Comparison of ENCODE assay signal across 9 cellular contexts in the genomic region with DNA sequence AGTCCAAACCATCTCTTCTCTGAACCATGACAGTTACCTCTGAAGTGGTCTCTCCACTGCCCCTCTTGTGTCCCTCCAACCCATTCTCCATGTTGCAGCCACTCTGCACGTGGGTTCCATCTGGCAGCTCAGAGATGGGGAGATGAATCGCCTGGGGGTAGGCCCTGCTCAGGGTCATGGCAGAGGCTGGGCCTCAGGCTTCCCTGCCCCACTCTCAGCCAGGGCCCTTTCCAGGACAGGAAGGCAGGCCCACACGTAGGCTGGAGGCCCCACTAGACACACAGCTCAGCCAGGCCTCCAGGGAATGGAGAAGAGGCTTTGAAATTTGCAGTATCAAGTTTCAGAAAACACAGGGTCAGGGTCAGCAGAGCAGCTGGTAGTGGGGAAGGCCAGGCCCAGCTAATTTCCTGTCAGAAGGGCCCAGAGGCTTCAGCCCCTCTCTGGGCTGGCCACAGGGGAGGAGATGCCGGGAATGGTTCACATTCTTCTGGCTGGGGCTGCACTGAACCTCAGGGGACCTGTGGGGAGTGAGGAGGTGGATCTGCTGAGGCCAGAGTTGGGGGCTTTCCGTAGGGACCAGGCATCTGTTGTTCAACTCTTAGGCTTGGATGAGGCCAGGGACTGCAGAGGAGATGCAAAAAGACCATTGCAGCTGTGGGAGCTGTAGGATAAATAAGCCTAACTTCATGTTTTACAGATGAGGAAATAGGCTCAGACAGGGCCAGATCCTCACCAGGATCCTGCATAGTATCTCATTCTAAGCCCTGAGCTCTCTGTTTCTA.
DNase-seq lines count a peak whose midpoint lies in the region; ATAC-seq, FAIRE-seq and TF ChIP-seq lines count a peak whose summit lies in the region.
"Had no signal": no experiment of that assay in that cellular context is flagged by ENCODE, and none has a peak within 500 bp of the region (broad histone marks: within the 10 kb centered on the region; RNA-seq: fewer than 3 reads in every experiment).

No MANE protein-coding gene starts in this region.

- H3K9ac ChIP-seq in astrocyte (ENCODE audit: low read length) = peak overlapping the region; percentile 20

- H3K4me3 ChIP-seq in astrocyte (ENCODE audit: insufficient read depth, low read depth, low read length) (no peak overlapping the region), right lobe of liver (no peak overlapping the region), small intestine (ENCODE audit: low read depth in 1 of 2, low read length in 2 of 2) (no peak overlapping the region)

- peak overlapping the region; percentile 79 for H3K27ac Mint-ChIP-seq in astrocyte (ENCODE audit: unreplicated experiment)

- no peak overlapping the region for H2AFZ ChIP-seq in astrocyte (ENCODE audit: low read depth, low read length)

- TF ChIP-seq CTCF in astrocyte (IDR thresholded peaks at IDR 0.05; ENCODE audit: insufficient read depth, low read depth, low read length) (no peak), right lobe of liver (IDR thresholded peaks at IDR 0.05) (no peak)

- intact Hi-C loops in Right ventricle myocardium inferior (cut with DNase I) = no loop called here
- intact Hi-C loops in cardiac septum (cut with DNase I) = no loop called here
- intact Hi-C loops in right lobe of liver (cut with DNase I) = no loop called here

- H3K4me1 Mint-ChIP-seq in astrocyte (ENCODE audit: low read depth, unreplicated experiment) = peaks cover 47% of the 10 kb centered on the region

- no peaks in the 10 kb centered on the region for H4K20me1 ChIP-seq in astrocyte (ENCODE audit: insufficient read depth, low read length)

- no peaks in the 10 kb centered on the region for H3K27me3 Mint-ChIP-seq in astrocyte (ENCODE audit: low read depth, unreplicated experiment)

- H3K27me3 ChIP-seq in astrocyte (ENCODE audit: insufficient read depth, low read length) (no peaks in the 10 kb centered on the region), right lobe of liver (no peaks in the 10 kb centered on the region), small intestine (ENCODE audit: control insufficient read depth in 2 of 2, insufficient read depth in 2 of 2, low read length in 2 of 2) (no peaks in the 10 kb centered on the region)

- H3K79me2 ChIP-seq in astrocyte (ENCODE audit: insufficient read depth, low read length) = no peaks in the 10 kb centered on the region

- DNase-seq in Right ventricle myocardium inferior (ENCODE audit: missing footprints) (peak; percentile 79), cardiac septum (ENCODE audit: low spot score) (no peak), astrocyte (ENCODE audit: low read depth) (peak; percentile 89), right lobe of liver (no peak), RPMI8226 (no peak), small intestine (no peak)
- DNase-seq: DND-41 had no signal

- FAIRE-seq in astrocyte (lab: Jason Lieb, UNC) (no peak), small intestine (lab: Jason Lieb, UNC) (no peak)

- H3K4me1 ChIP-seq in astrocyte (ENCODE audit: insufficient read depth, low read length) = peaks cover 26% of the 10 kb centered on the region
- no peaks in the 10 kb centered on the region for H3K4me1 ChIP-seq in right lobe of liver
- H3K4me1 ChIP-seq in small intestine (ENCODE audit: control insufficient read depth in 2 of 2, insufficient read depth in 1 of 2, low read depth in 1 of 2, low read length in 1 of 2) = no peaks in the 10 kb centered on the region

- H3K9me3 ChIP-seq in astrocyte (ENCODE audit: insufficient read depth, low read depth, low read length) (no peaks in the 10 kb centered on the region), right lobe of liver (no peaks in the 10 kb centered on the region), small intestine (ENCODE audit: control insufficient read depth, low read depth) (no peaks in the 10 kb centered on the region)

- peak overlapping the region; percentile 70 for H3K4me3 Mint-ChIP-seq in astrocyte (ENCODE audit: unreplicated experiment)

- no peaks in the 10 kb centered on the region for H3K9me3 Mint-ChIP-seq in astrocyte (ENCODE audit: unreplicated experiment)

- H3K36me3 ChIP-seq in astrocyte (ENCODE audit: insufficient read depth, low read length) (no peaks in the 10 kb centered on the region), right lobe of liver (no peaks in the 10 kb centered on the region), small intestine (ENCODE audit: control insufficient read depth in 2 of 2, insufficient read depth in 2 of 2, low read length in 2 of 2) (no peaks in the 10 kb centered on the region)

- H3K4me2 ChIP-seq in astrocyte (ENCODE audit: low read length) = peak overlapping the region; percentile 40

- WGBS in right lobe of liver (ENCODE audit: insufficient coverage, low coverage, low lambda C conversion rate, missing lambda C conversion rate) = 45% methylated on average over 5 of the region's 5 CpGs
- WGBS in small intestine, 3 donors = 58 to 80% (median 70%) methylated on average over 5 of the region's 5 CpGs

- peaks cover 15% of the 10 kb centered on the region for H3K36me3 Mint-ChIP-seq in astrocyte (ENCODE audit: low read depth, unreplicated experiment)

- H3K27ac ChIP-seq in astrocyte (ENCODE audit: low read depth, low read length) (peak overlapping the region; percentile 64), right lobe of liver (peak overlapping the region in 1 of 3 donors; percentile 28), small intestine (ENCODE audit: low read depth in 1 of 2, low read length in 1 of 2) (peak overlapping the region in 1 of 2 donors; percentile 73)

- peak; percentile 85 for ATAC-seq in Right ventricle myocardium inferior
- ATAC-seq in right lobe of liver = peak; percentile 25 to 48 (median 36)
- no peak for ATAC-seq in HG03159 (IDR thresholded peaks at IDR 0.05; ENCODE audit: unreplicated experiment)
- no peak for ATAC-seq in HG03135 (IDR thresholded peaks at IDR 0.05; ENCODE audit: unreplicated experiment)

- TF ChIP-seq POLR2A in right lobe of liver (IDR thresholded peaks at IDR 0.05) = no peak

Comparison
In these comparisons a context has a peak if more than half of its experiments do, and no peak if none do; other contexts are left out.
1. DNase-seq: peak in Right ventricle myocardium inferior (single experiment) and astrocyte (single experiment); none in cardiac septum (single experiment), right lobe of liver (0 of 3), RPMI8226 (single experiment) and small intestine (single experiment).
2. ATAC-seq: peak in Right ventricle myocardium inferior (single experiment) and right lobe of liver (4 of 4); none in HG03159 (single experiment) and HG03135 (single experiment).